1 cellular context compared by ENCODE assay signal in the genomic region with DNA sequence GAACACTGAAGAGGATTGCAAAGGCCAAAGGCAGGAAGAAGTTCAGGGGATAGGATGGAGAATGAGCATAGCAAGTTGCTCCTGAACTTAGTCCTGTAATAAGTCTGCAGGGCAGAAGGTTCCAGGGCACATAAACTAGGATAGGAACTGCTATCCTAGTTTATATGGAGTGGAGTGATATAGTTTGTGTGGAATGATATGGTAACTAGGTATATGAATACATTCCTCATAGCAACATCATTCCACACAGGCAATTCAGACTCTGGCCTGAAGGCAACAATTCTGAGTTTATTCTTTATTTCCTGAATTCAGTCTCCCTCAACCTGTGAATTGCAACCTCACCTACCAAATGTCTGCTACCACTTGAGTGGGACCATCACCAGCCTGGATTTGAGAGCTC.
TF ChIP-seq lines count a peak whose summit lies in the region.

No MANE protein-coding gene starts in this region.

TF ChIP-seq in endothelial cell of umbilical vein, 7 proteins besides CTCF, POLR2A, EP300 and RAD21 (continued from another document):
- TF ChIP-seq, protein P1, sequence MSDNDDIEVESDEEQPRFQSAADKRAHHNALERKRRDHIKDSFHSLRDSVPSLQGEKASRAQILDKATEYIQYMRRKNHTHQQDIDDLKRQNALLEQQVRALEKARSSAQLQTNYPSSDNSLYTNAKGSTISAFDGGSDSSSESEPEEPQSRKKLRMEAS (IDR thresholded peaks at IDR 0.05; ENCODE audit: insufficient read depth, insufficient read length), result no peak
